26 cellular contexts compared by ENCODE assay signal in the genomic region with DNA sequence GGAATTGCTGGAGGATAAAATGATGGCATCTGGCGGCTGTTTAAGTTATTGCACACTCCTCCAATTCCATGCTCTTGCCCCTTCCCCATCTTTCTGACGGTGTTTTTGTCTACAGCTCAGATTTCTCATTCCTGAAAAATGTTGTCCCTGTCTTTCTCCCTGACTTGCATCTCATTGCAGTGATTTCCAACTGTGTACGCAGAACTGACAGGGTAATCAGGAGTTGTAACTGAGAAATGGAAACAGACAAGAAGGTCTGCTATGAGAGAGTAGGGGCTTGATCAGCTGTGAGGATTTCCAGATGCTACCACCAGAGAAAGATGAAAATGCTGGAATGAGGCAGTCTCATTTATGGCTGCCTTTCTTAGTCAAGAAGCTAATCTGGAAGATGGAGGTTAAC. TPM values are rescaled to one million over a fixed set of nuclear protein-coding genes. Genes with fewer than 3 reads are reported as not detected.
DNase-seq lines count a peak whose midpoint lies in the region; ATAC-seq and TF ChIP-seq lines count a peak whose summit lies in the region.
"Had no signal": no experiment of that assay in that cellular context is flagged by ENCODE, and none has a peak within 500 bp of the region (broad histone marks: within the 10 kb centered on the region; RNA-seq: fewer than 3 reads in every experiment).

No MANE protein-coding gene starts in this region.

- CTCF ChIA-PET in activated B cell treated with CpG ODN at 0.5 μM for 24 hours (lab: Charles Lee): interaction anchor here (1.1 to 4.2 kb wide), 3 partner anchors 11 to 60 kb away, joined by 3 to 31 read pairs (median 4); no protein-coding TSS in a partner anchor

- H3K27ac Mint-ChIP-seq in T-helper 2 cell treated with Interferon-gamma antibody and Interleukin-4, amounts not matched to agents 5 μg/mL and 100 μg/mL, for 36 hours: peak overlapping the region; percentile 29
- H3K27ac Mint-ChIP-seq in activated B cell treated with CpG ODN at 0.5 μM for 24 hours: peak overlapping the region; percentile 44
- H3K27ac Mint-ChIP-seq in stimulated activated effector memory CD8-positive, alpha-beta T cell treated with anti-CD3 and anti-CD28 coated beads, Interleukin-12 subunit alpha, Interleukin-12 subunit beta, amount 100 ng/mL, for 72 hours: peak overlapping the region; percentile 76

- no peaks in the 10 kb centered on the region for H3K9me3 Mint-ChIP-seq in T-helper 2 cell treated with Interferon-gamma antibody and Interleukin-4, amounts not matched to agents 5 μg/mL and 100 μg/mL, for 36 hours
- H3K9me3 Mint-ChIP-seq in activated B cell treated with CpG ODN at 0.5 μM for 24 hours: peaks cover 2% of the 10 kb centered on the region
- H3K9me3 Mint-ChIP-seq in stimulated activated effector memory CD8-positive, alpha-beta T cell treated with anti-CD3 and anti-CD28 coated beads, Interleukin-12 subunit alpha, Interleukin-12 subunit beta, amount 100 ng/mL, for 72 hours: no peaks in the 10 kb centered on the region

- POLR2A ChIA-PET in activated B cell treated with CpG ODN at 0.5 μM for 24 hours (lab: Charles Lee): interaction anchor here (1.2 to 3.6 kb wide), 3 partner anchors 11 to 58 kb away, joined by 3 to 43 read pairs (median 3); no protein-coding TSS in a partner anchor

- H3K36me3 Mint-ChIP-seq in T-helper 2 cell treated with Interferon-gamma antibody and Interleukin-4, amounts not matched to agents 5 μg/mL and 100 μg/mL, for 36 hours (ENCODE audit: low read depth): peaks cover 89% of the 10 kb centered on the region
- peaks cover 86% of the 10 kb centered on the region for H3K36me3 Mint-ChIP-seq in activated B cell treated with CpG ODN at 0.5 μM for 24 hours (ENCODE audit: low read depth)
- H3K36me3 Mint-ChIP-seq in stimulated activated effector memory CD8-positive, alpha-beta T cell treated with anti-CD3 and anti-CD28 coated beads, Interleukin-12 subunit alpha, Interleukin-12 subunit beta, amount 100 ng/mL, for 72 hours: peaks cover 75% of the 10 kb centered on the region

- H3K4me1 Mint-ChIP-seq in T-helper 2 cell treated with Interferon-gamma antibody and Interleukin-4, amounts not matched to agents 5 μg/mL and 100 μg/mL, for 36 hours (ENCODE audit: low read depth): peaks cover 17% of the 10 kb centered on the region
- peaks cover 34% of the 10 kb centered on the region for H3K4me1 Mint-ChIP-seq in activated B cell treated with CpG ODN at 0.5 μM for 24 hours
- peaks cover 30% of the 10 kb centered on the region for H3K4me1 Mint-ChIP-seq in stimulated activated effector memory CD8-positive, alpha-beta T cell treated with anti-CD3 and anti-CD28 coated beads, Interleukin-12 subunit alpha, Interleukin-12 subunit beta, amount 100 ng/mL, for 72 hours

- no peaks in the 10 kb centered on the region for H3K27me3 Mint-ChIP-seq in T-helper 2 cell treated with Interferon-gamma antibody and Interleukin-4, amounts not matched to agents 5 μg/mL and 100 μg/mL, for 36 hours (ENCODE audit: low read depth)
- H3K27me3 Mint-ChIP-seq in activated B cell treated with CpG ODN at 0.5 μM for 24 hours: no peaks in the 10 kb centered on the region
- H3K27me3 Mint-ChIP-seq: activated CD8-positive, alpha-beta memory T cell treated with anti-CD3 and anti-CD28 coated beads, Interleukin-2, amount 10 ng/mL, durations not matched to agents 7 days and 5 days had no signal

- DNase-seq in T-helper 2 cell treated with Interferon-gamma antibody and Interleukin-4, amounts not matched to agents 5 μg/mL and 100 μg/mL, for 36 hours (ENCODE audit: low spot score): no peak
- DNase-seq in T-helper 2 cell (no peak), activated B cell treated with CpG ODN at 0.5 μM for 24 hours (no peak), fibroblast of the aortic adventitia (ENCODE audit: low read depth) (no peak), DMS53 (lab: John Stamatoyannopoulos, UW) (no peak), NCI-H1436 treated with DMSO at 0.1 percent for 48 hours (lab: John Stamatoyannopoulos, UW) (no peak)
- DNase-seq in stimulated activated effector memory CD8-positive, alpha-beta T cell treated with anti-CD3 and anti-CD28 coated beads, Interleukin-12 subunit alpha, Interleukin-12 subunit beta, amount 100 ng/mL, for 72 hours (ENCODE audit: low spot score in 2 of 2): no peak
- DNase-seq: activated CD4-positive, CD25-positive, alpha-beta regulatory T cell treated with anti-CD3 and anti-CD28 coated beads, Interleukin-2, amount 50 U/mL, for 72 hours; activated CD8-positive, alpha-beta memory T cell treated with anti-CD3 and anti-CD28 coated beads, Interleukin-2, amount 10 ng/mL, durations not matched to agents 7 days and 5 days; activated effector memory CD4-positive, alpha-beta T cell treated with Interleukin-2 at 50 U/mL for 16 hours; amniotic stem cell; C1 segment of cervical spinal cord; cerebellar nuclear complex; DMS79; effector memory CD4-positive, alpha-beta T cell; heart left ventricle; NCI-H1436; NCI-H774; SIG-M5; sigmoid colon; T1000; transverse colon had no signal

- H3K4me3 Mint-ChIP-seq in T-helper 2 cell treated with Interferon-gamma antibody and Interleukin-4, amounts not matched to agents 5 μg/mL and 100 μg/mL, for 36 hours: no peak overlapping the region
- no peak overlapping the region for H3K4me3 Mint-ChIP-seq in activated B cell treated with CpG ODN at 0.5 μM for 24 hours
- H3K4me3 Mint-ChIP-seq in stimulated activated effector memory CD8-positive, alpha-beta T cell treated with anti-CD3 and anti-CD28 coated beads, Interleukin-12 subunit alpha, Interleukin-12 subunit beta, amount 100 ng/mL, for 72 hours: no peak overlapping the region
- H3K4me3 Mint-ChIP-seq: activated CD8-positive, alpha-beta memory T cell treated with anti-CD3 and anti-CD28 coated beads, Interleukin-2, amount 10 ng/mL, durations not matched to agents 7 days and 5 days had no signal

- intact Hi-C loops in activated B cell treated with CpG ODN at 0.5 μM for 24 hours (cut with micrococcal nuclease): loop anchor here (1.0 kb wide), 2 partner anchors 58 to 92 kb away; no protein-coding TSS in a partner anchor

- H3K4me3 ChIP-seq in fibroblast of the aortic adventitia (ENCODE audit: low read depth, low read length): no peak overlapping the region
- H3K4me3 ChIP-seq: heart left ventricle, sigmoid colon, transverse colon had no signal

- no peak for ATAC-seq in activated B cell treated with CpG ODN at 0.5 μM for 24 hours (ENCODE audit: low read depth)
- ATAC-seq in stimulated activated effector memory CD8-positive, alpha-beta T cell treated with anti-CD3 and anti-CD28 coated beads, Interleukin-12 subunit alpha, Interleukin-12 subunit beta, amount 100 ng/mL, for 72 hours: no peak
- ATAC-seq in GM21723 (IDR thresholded peaks at IDR 0.05; ENCODE audit: unreplicated experiment): no peak
- ATAC-seq: heart left ventricle had no signal

- TF ChIP-seq CTCF in activated B cell treated with CpG ODN at 0.5 μM for 24 hours (IDR thresholded peaks at IDR 0.05) (no peak), fibroblast of the aortic adventitia (IDR thresholded peaks at IDR 0.05; ENCODE audit: insufficient read depth, low read length) (peak; percentile 11)

RNA-seq across cellular contexts. Expression of a gene that starts 1.3 kb away (rescaled TPM):
- 3.8 and 5.4 TPM in 2 replicates for total RNA-seq in activated B cell treated with CpG ODN at 0.5 μM for 24 hours
- total RNA-seq in fibroblast of the aortic adventitia (ENCODE audit: low replicate concordance): 0.18 TPM in 1 of 2 replicates, not detected in the other
- total RNA-seq: M059J, sigmoid colon had no signal

RNA-seq across cellular contexts. Expression of a gene that starts 24.4 kb away (rescaled TPM):
- total RNA-seq in activated B cell treated with CpG ODN at 0.5 μM for 24 hours (680 and 738 TPM in 2 replicates), fibroblast of the aortic adventitia (ENCODE audit: low replicate concordance) (2.4 and 7.2 TPM in 2 replicates)

RNA-seq across cellular contexts. Expression of a gene that starts 35.8 kb away (rescaled TPM):
- total RNA-seq in activated B cell treated with CpG ODN at 0.5 μM for 24 hours (not detected in 2 replicates), fibroblast of the aortic adventitia (ENCODE audit: low replicate concordance) (not detected in 2 replicates)
- total RNA-seq: activated CD8-positive, alpha-beta memory T cell treated with anti-CD3 and anti-CD28 coated beads, Interleukin-2, amount 10 ng/mL, durations not matched to agents 7 days and 5 days; fibroblast of lung; heart left ventricle; lower leg skin; M059J; sigmoid colon; transverse colon had no signal

RNA-seq across cellular contexts. Expression of a gene that starts 51.4 kb away (rescaled TPM):
- total RNA-seq in activated B cell treated with CpG ODN at 0.5 μM for 24 hours: not detected in 2 replicates
- total RNA-seq in fibroblast of the aortic adventitia (ENCODE audit: low replicate concordance): 223 and 529 TPM in 2 replicates
- total RNA-seq: activated CD8-positive, alpha-beta memory T cell treated with anti-CD3 and anti-CD28 coated beads, Interleukin-2, amount 10 ng/mL, durations not matched to agents 7 days and 5 days had no signal

Comparison
In these comparisons a context has a peak if more than half of its experiments do, and no peak if none do; other contexts are left out.
1. RNA of a gene that starts 24.4 kb away (total RNA-seq): 680 to 738 TPM in activated B cell treated with CpG ODN at 0.5 μM for 24 hours; 2.4 to 7.2 TPM in fibroblast of the aortic adventitia; every median in the first group is over 10 times any median in the second.
2. Peak in every context shown above with its lines, with median percentiles within 50 percentile points of each other: H3K27ac Mint-ChIP-seq.